Comparison of ENCODE assay signal across 9 cellular contexts in genomic region chr1:244341455-244342450, GRCh38.
A peak's percentile ranks its signal among the peaks of the same experiment; 100 is the strongest.
DNase-seq lines count a peak whose midpoint lies in the region; ATAC-seq and TF ChIP-seq lines count a peak whose summit lies in the region.
"Had no signal": no experiment of that assay in that cellular context is flagged by ENCODE, and none has a peak within 500 bp of the region (broad histone marks: within the 10 kb centered on the region; RNA-seq: fewer than 3 reads in every experiment).

No MANE protein-coding gene starts in this region.

- CTCF ChIA-PET in Panc1 (lab: Charles Lee): no interaction called here

- POLR2A ChIA-PET in Panc1 (lab: Charles Lee): no interaction called here

- intact Hi-C loops in Panc1 (cut with micrococcal nuclease; ENCODE audit: unreplicated experiment): no loop called here

- no peaks in the 10 kb centered on the region for H3K27me3 ChIP-seq in Panc1 (ENCODE audit: control insufficient read depth, insufficient read depth, low read length)

- in situ Hi-C loops in ACHN (cut with HindIII; ENCODE audit: low pct_ligation_motif_present, low pct_unique_long_range_greater_than_20kb, low sequenced_read_pairs) (no loop called here), Panc1 (cut with HindIII; ENCODE audit: low pct_unique_long_range_greater_than_20kb, low sequenced_read_pairs) (no loop called here)

- H3K9me3 ChIP-seq in Panc1 (ENCODE audit: control insufficient read depth, insufficient read depth, low read depth, low read length): no peaks in the 10 kb centered on the region

- ATAC-seq in HG02981 (IDR thresholded peaks at IDR 0.05; ENCODE audit: unreplicated experiment): peak; percentile 65
- peak; percentile 68; the same call in 1 of the 2 replicates for ATAC-seq in Panc1
- peak; percentile 94 for ATAC-seq in esophagus mucosa
- no peak for ATAC-seq in HG03457 (IDR thresholded peaks at IDR 0.05; ENCODE audit: unreplicated experiment)

- H3K27ac ChIP-seq in Panc1 (ENCODE audit: low read length): no peak overlapping the region; the same call in 1 of the 2 replicates

- H3K36me3 ChIP-seq in Panc1 (ENCODE audit: control insufficient read depth, insufficient read depth, low read length): no peaks in the 10 kb centered on the region

- DNase-seq in ACHN (peak; percentile 55), Panc1 (ENCODE audit: low read depth, low spot score) (no peak), renal cortical epithelial cell (ENCODE audit: low read depth) (peak; percentile 92), NCI-H2196 (lab: John Stamatoyannopoulos, UW; ENCODE audit: unreplicated experiment) (no peak)
- no peak for DNase-seq in activated effector memory CD4-positive, alpha-beta T cell treated with Interleukin-2 at 50 U/mL for 16 hours
- DNase-seq: naive B cell had no signal

- TF ChIP-seq CTCF in Panc1 (IDR thresholded peaks at IDR 0.05): no peak

- no peak overlapping the region for H3K4me3 ChIP-seq in Panc1 (ENCODE audit: low read depth in 2 of 2, low read length in 2 of 2)

- no TSS peak for BruUV-seq in Panc1 (replicated peaks; lab: Mats Ljungman, UMichigan)

- 0 out of 2 replicates have a peak, but pooled peaks cover 3% of the 10 kb centered on the region for H3K4me1 ChIP-seq in Panc1 (ENCODE audit: control insufficient read depth, insufficient read depth, low read length)

Comparison
In these comparisons a context has a peak if more than half of its experiments do, and no peak if none do; other contexts are left out.
1. DNase-seq: peak in ACHN (single experiment) and renal cortical epithelial cell (single experiment); none in Panc1 (single experiment), NCI-H2196 (single experiment) and activated effector memory CD4-positive, alpha-beta T cell treated with Interleukin-2 at 50 U/mL for 16 hours (single experiment).